Comparison of ENCODE assay signal across 26 cellular contexts in genomic region chr4:26496207-26496783, GRCh38. TPM values are rescaled to one million over a fixed set of nuclear protein-coding genes. Genes with fewer than 3 reads are reported as not detected.
DNase-seq lines count a peak whose midpoint lies in the region; ATAC-seq and TF ChIP-seq lines count a peak whose summit lies in the region.
"Had no signal": no experiment of that assay in that cellular context is flagged by ENCODE, and none has a peak within 500 bp of the region (broad histone marks: within the 10 kb centered on the region; RNA-seq: fewer than 3 reads in every experiment).

No MANE protein-coding gene starts in this region.

- CTCF ChIA-PET in BJ (lab: Yijun Ruan, JAX): interaction anchor here (1.5 kb wide), 1 partner anchor 14 kb away, joined by 3 read pairs; no protein-coding TSS in a partner anchor

- DNase-seq in BJ (ENCODE audit: low read depth) (no peak), LNCaP clone FGC (ENCODE audit: low read depth) (no peak), cardiac fibroblast (ENCODE audit: low read depth in 2 of 2) (no peak), neural crest cell (ENCODE audit: low read depth, low spot score) (no peak), NCI-H1092 treated with DMSO at 0.1 percent for 48 hours (lab: John Stamatoyannopoulos, UW) (no peak)
- no peak for DNase-seq in stimulated activated CD4-positive, alpha-beta T cell treated with anti-CD3 and anti-CD28 coated beads, Interleukin-4, amount 100 ng/mL, for 4 hours
- DNase-seq: activated CD4-positive, alpha-beta memory T cell treated with anti-CD3 and anti-CD28 coated beads for 36 hours; activated gamma-delta T cell; DMS79 treated with DMSO at 0.1 percent for 48 hours; hypothalamus; NCI-H1930; NCI-H2227 treated with DMSO at 0.1 percent for 48 hours; NCI-H82; ovary; sigmoid colon; T-helper 2 cell had no signal

- TF ChIP-seq CTCF in BJ (IDR thresholded peaks at IDR 0.05; ENCODE audit: insufficient read depth, low read depth, low read length) (peak; percentile 24), LNCaP clone FGC (IDR thresholded peaks at IDR 0.05; ENCODE audit: control insufficient read depth, extremely low read depth, insufficient read depth) (0 out of 2 replicates have a peak, but pooled peaks have one; percentile 13), cardiac fibroblast (IDR thresholded peaks at IDR 0.05; ENCODE audit: low read depth, low read length) (peak; percentile 12), neural crest cell (conservative IDR thresholded peaks at IDR 0.05) (no peak)

- H3K4me1 Mint-ChIP-seq in neural crest cell: no peaks in the 10 kb centered on the region
- H3K4me1 Mint-ChIP-seq: memory B cell; stimulated activated memory B cell treated with anti-CD40 and anti-IgM and Interleukin-4, amounts not matched to agents 10 μg/mL and 1 μg/mL and 100 μg/mL, for 72 hours had no signal

- H3K36me3 Mint-ChIP-seq in neural crest cell (ENCODE audit: low read depth): peaks cover 3% of the 10 kb centered on the region
- H3K36me3 Mint-ChIP-seq: activated CD4-positive, alpha-beta memory T cell treated with anti-CD3 and anti-CD28 coated beads for 36 hours; memory B cell; stimulated activated memory B cell treated with anti-CD40 and anti-IgM and Interleukin-4, amounts not matched to agents 10 μg/mL and 1 μg/mL and 100 μg/mL, for 72 hours had no signal

- ATAC-seq in GM21717 (IDR thresholded peaks at IDR 0.05; ENCODE audit: unreplicated experiment) (no peak), HG03097 (IDR thresholded peaks at IDR 0.05; ENCODE audit: low FRiP score, unreplicated experiment) (no peak)
- ATAC-seq: HCT116; stimulated activated memory B cell treated with anti-CD40 and anti-IgM and Interleukin-4, amounts not matched to agents 10 μg/mL and 1 μg/mL and 100 μg/mL, for 72 hours had no signal

- no peaks in the 10 kb centered on the region for H3K36me3 ChIP-seq in BJ (ENCODE audit: control insufficient read depth, insufficient read depth, low read length)
- H3K36me3 ChIP-seq: cardiac muscle cell, ovary, sigmoid colon, thoracic aorta had no signal

- peaks cover 10% of the 10 kb centered on the region for H3K27me3 ChIP-seq in BJ (ENCODE audit: control insufficient read depth, insufficient read depth, low read length)
- H3K27me3 ChIP-seq: cardiac muscle cell, ovary, sigmoid colon had no signal

- peaks cover 10% of the 10 kb centered on the region for H3K27me3 Mint-ChIP-seq in neural crest cell (ENCODE audit: low read depth)
- H3K27me3 Mint-ChIP-seq: dendritic cell treated with granulocyte-macrophage colony-stimulating factor and Interleukin-4, amounts not matched to agents 40 ng/mL and 50 ng/mL, for 4 days had no signal

- H3K27ac Mint-ChIP-seq in neural crest cell (ENCODE audit: unreplicated experiment): peak overlapping the region; percentile 16
- H3K27ac Mint-ChIP-seq: activated CD4-positive, alpha-beta memory T cell treated with anti-CD3 and anti-CD28 coated beads for 36 hours; dendritic cell treated with granulocyte-macrophage colony-stimulating factor and Interleukin-4, amounts not matched to agents 40 ng/mL and 50 ng/mL, for 4 days; memory B cell; stimulated activated memory B cell treated with anti-CD40 and anti-IgM and Interleukin-4, amounts not matched to agents 10 μg/mL and 1 μg/mL and 100 μg/mL, for 72 hours had no signal

- no peak overlapping the region for H3K4me3 ChIP-seq in BJ (ENCODE audit: low read depth, low read length)
- H3K4me3 ChIP-seq in LNCaP clone FGC (ENCODE audit: low read depth, low read length): no peak overlapping the region
- no peak overlapping the region for H3K4me3 ChIP-seq in cardiac fibroblast (replicated peaks in 1 of 2; ENCODE audit: low read depth in 2 of 2, low read length in 2 of 2)
- H3K4me3 ChIP-seq: cardiac muscle cell, ovary, sigmoid colon, thoracic aorta had no signal

- POLR2A ChIA-PET in BJ (lab: Charles Lee): no interaction called here

- no peak overlapping the region for H3K4me3 Mint-ChIP-seq in neural crest cell
- H3K4me3 Mint-ChIP-seq: activated CD4-positive, alpha-beta memory T cell treated with anti-CD3 and anti-CD28 coated beads for 36 hours; dendritic cell treated with granulocyte-macrophage colony-stimulating factor and Interleukin-4, amounts not matched to agents 40 ng/mL and 50 ng/mL, for 4 days; memory B cell; stimulated activated memory B cell treated with anti-CD40 and anti-IgM and Interleukin-4, amounts not matched to agents 10 μg/mL and 1 μg/mL and 100 μg/mL, for 72 hours had no signal

- peaks cover 7% of the 10 kb centered on the region for H3K9me3 Mint-ChIP-seq in neural crest cell
- H3K9me3 Mint-ChIP-seq: activated CD4-positive, alpha-beta memory T cell treated with anti-CD3 and anti-CD28 coated beads for 36 hours; dendritic cell treated with granulocyte-macrophage colony-stimulating factor and Interleukin-4, amounts not matched to agents 40 ng/mL and 50 ng/mL, for 4 days had no signal

RNA-seq across cellular contexts. Expression of gene CCKAR, which starts 6.0 kb away (rescaled TPM):
- polyA plus RNA-seq in BJ (2011; rRNA removed): 0.12 and 0.17 TPM in 2 replicates
- polyA minus RNA-seq in BJ (2011; rRNA and poly(A)+ RNA removed): 0.15 and 1.0 TPM in 2 replicates
- total RNA-seq in neural crest cell: not detected in 2 replicates
- total RNA-seq: activated CD4-positive, alpha-beta memory T cell treated with anti-CD3 and anti-CD28 coated beads for 36 hours; frontal cortex; sigmoid colon had no signal
- polyA plus RNA-seq: keratinocyte, ovary had no signal
